In genomic region chr22:34099278-34099677, GRCh38 we compare ENCODE assay signal across 25 cellular contexts.
"Had no signal": no experiment of that assay in that cellular context is flagged by ENCODE, and none has a peak within 500 bp of the region (broad histone marks: within the 10 kb centered on the region; RNA-seq: fewer than 3 reads in every experiment).

No MANE protein-coding gene starts in this region.

- H3K27me3 Mint-ChIP-seq: activated CD8-positive, alpha-beta memory T cell treated with anti-CD3 and anti-CD28 coated beads, Interleukin-2, amount 10 ng/mL, durations not matched to agents 7 days and 5 days had no signal

- H3K4me3 ChIP-seq: cardiac muscle cell, coronary artery, dorsolateral prefrontal cortex, ovary, right atrium auricular region, testis, transverse colon, uterus had no signal

- H3K4me1 ChIP-seq: right atrium auricular region, testis, transverse colon, uterus had no signal

- ATAC-seq: activated CD8-positive, alpha-beta memory T cell treated with anti-CD3 and anti-CD28 coated beads, Interleukin-2, amount 10 ng/mL, durations not matched to agents 7 days and 5 days; activated CD8-positive, alpha-beta T cell treated with anti-CD3 and anti-CD28 coated beads, Interleukin-2, amount 10 ng/mL, durations not matched to agents 7 days and 5 days; activated T-cell treated with anti-CD3 and anti-CD28 coated beads, Interleukin-2, amount 50 U/mL, for 72 hours; naive thymus-derived CD4-positive, alpha-beta T cell had no signal

- DNase-seq: activated B cell treated with CpG ODN at 0.5 μM for 24 hours; activated CD8-positive, alpha-beta memory T cell treated with anti-CD3 and anti-CD28 coated beads, Interleukin-2, amount 10 ng/mL, durations not matched to agents 7 days and 5 days; activated CD8-positive, alpha-beta T cell treated with anti-CD3 and anti-CD28 coated beads, Interleukin-2, amount 10 ng/mL, durations not matched to agents 7 days and 5 days; activated naive CD4-positive, alpha-beta T cell; activated T-cell treated with anti-CD3 and anti-CD28 coated beads, Interleukin-2, amount 50 U/mL, for 72 hours; cerebellar nuclear complex; dorsolateral prefrontal cortex; effector memory CD4-positive, alpha-beta T cell; islet precursor cell; midbrain; naive thymus-derived CD4-positive, alpha-beta T cell; ovary; stimulated activated CD4-positive, alpha-beta T cell treated with anti-CD3 and anti-CD28 coated beads, Interleukin-15, amount 100 ng/mL, for 24 hours; stimulated activated CD4-positive, alpha-beta T cell treated with anti-CD3 and anti-CD28 coated beads, Interleukin-2, amount 100 ng/mL, for 24 hours; stimulated activated naive CD4-positive, alpha-beta T cell; T-helper 2 cell; testis; transverse colon; uterus had no signal

- H3K9me3 ChIP-seq: ovary, right atrium auricular region, testis, transverse colon, uterus had no signal

- H3K4me1 Mint-ChIP-seq: activated CD8-positive, alpha-beta memory T cell treated with anti-CD3 and anti-CD28 coated beads, Interleukin-2, amount 10 ng/mL, durations not matched to agents 7 days and 5 days; memory B cell; naive thymus-derived CD4-positive, alpha-beta T cell had no signal

- FAIRE-seq: frontal cortex had no signal

- H3K27ac ChIP-seq: cardiac muscle cell, coronary artery, dorsolateral prefrontal cortex, ovary, right atrium auricular region, testis, transverse colon, uterus had no signal

- H3K36me3 Mint-ChIP-seq: activated CD8-positive, alpha-beta memory T cell treated with anti-CD3 and anti-CD28 coated beads, Interleukin-2, amount 10 ng/mL, durations not matched to agents 7 days and 5 days; activated naive CD8-positive, alpha-beta T cell; memory B cell had no signal

- H3K4me3 Mint-ChIP-seq: activated B cell treated with CpG ODN at 0.5 μM for 24 hours; activated CD8-positive, alpha-beta memory T cell treated with anti-CD3 and anti-CD28 coated beads, Interleukin-2, amount 10 ng/mL, durations not matched to agents 7 days and 5 days; activated CD8-positive, alpha-beta T cell treated with anti-CD3 and anti-CD28 coated beads, Interleukin-2, amount 10 ng/mL, durations not matched to agents 7 days and 5 days; activated naive CD8-positive, alpha-beta T cell; activated T-cell treated with anti-CD3 and anti-CD28 coated beads, Interleukin-2, amount 50 U/mL, for 72 hours; memory B cell; naive thymus-derived CD4-positive, alpha-beta T cell had no signal

- H3K36me3 ChIP-seq: cardiac muscle cell, ovary, right atrium auricular region, transverse colon, uterus had no signal

- H3K27me3 ChIP-seq: cardiac muscle cell, ovary, right atrium auricular region, testis, transverse colon, uterus had no signal

- H3K27ac Mint-ChIP-seq: activated B cell treated with CpG ODN at 0.5 μM for 24 hours; activated CD8-positive, alpha-beta memory T cell treated with anti-CD3 and anti-CD28 coated beads, Interleukin-2, amount 10 ng/mL, durations not matched to agents 7 days and 5 days; activated CD8-positive, alpha-beta T cell treated with anti-CD3 and anti-CD28 coated beads, Interleukin-2, amount 10 ng/mL, durations not matched to agents 7 days and 5 days; activated naive CD8-positive, alpha-beta T cell; activated T-cell treated with anti-CD3 and anti-CD28 coated beads, Interleukin-2, amount 50 U/mL, for 72 hours; memory B cell had no signal
